22 cellular contexts compared by ENCODE assay signal in genomic region chr7:151807876-151808275, GRCh38.
DNase-seq lines count a peak whose midpoint lies in the region; ATAC-seq and TF ChIP-seq lines count a peak whose summit lies in the region.
"Had no signal": no experiment of that assay in that cellular context is flagged by ENCODE, and none has a peak within 500 bp of the region (broad histone marks: within the 10 kb centered on the region; RNA-seq: fewer than 3 reads in every experiment).

No MANE protein-coding gene starts in this region.

- TF ChIP-seq RAD21 in HCT116 (IDR thresholded peaks at IDR 0.05; ENCODE audit: low read depth) (no peak), liver (IDR thresholded peaks at IDR 0.05) (no peak)

- peaks cover 2% of the 10 kb centered on the region for H3K36me3 Mint-ChIP-seq in T-helper 17 cell (ENCODE audit: low read depth)

- TF ChIP-seq CTCF in HCT116 (IDR thresholded peaks at IDR 0.05 in 2 of 3, conservative IDR thresholded peaks at IDR 0.05 in 1 of 3; ENCODE audit: borderline replicate concordance in 1 of 3, insufficient read depth in 1 of 3, low read depth in 2 of 3, low read length in 2 of 3) (no peak), liver (IDR thresholded peaks at IDR 0.05; ENCODE audit: low read depth, low read length, missing input control) (no peak), spleen (IDR thresholded peaks at IDR 0.05 in 8 of 11, conservative IDR thresholded peaks at IDR 0.05 in 3 of 11) (no peak)

- no peaks in the 10 kb centered on the region for H3K36me3 ChIP-seq in HCT116 (ENCODE audit: control insufficient read depth in 1 of 2, insufficient read depth in 2 of 2, low read length in 2 of 2)
- no peaks in the 10 kb centered on the region for H3K36me3 ChIP-seq in liver (ENCODE audit: control insufficient read depth in 4 of 4, insufficient read depth in 3 of 4, low read depth in 1 of 4, low read length in 3 of 4)
- peaks cover 0 to 8% (median 0%) of the 10 kb centered on the region in 6 donors for H3K36me3 ChIP-seq in spleen
- H3K36me3 ChIP-seq: ovary, thoracic aorta had no signal

- DNase-seq in HCT116 (ENCODE audit: low read depth, low spot score) (no peak), T-helper 17 cell (no peak), spleen (peak; percentile 70), substantia nigra (lab: John Stamatoyannopoulos, UW) (no peak)
- DNase-seq: activated CD4-positive, alpha-beta T cell treated with anti-CD3 and anti-CD28 coated beads for 36 hours; activated CD8-positive, alpha-beta T cell treated with anti-CD3 and anti-CD28 coated beads, Interleukin-2, amount 10 ng/mL, durations not matched to agents 7 days and 5 days; CD4-positive, CD25-positive, alpha-beta regulatory T cell; HFFc6; NCI-H1436; NCI-H2081 treated with DMSO at 0.1 percent for 48 hours; NCI-H774; right cardiac atrium; stimulated activated naive CD4-positive, alpha-beta T cell treated with Interleukin-2 at 50 U/mL for 16 hours had no signal

- intact Hi-C loops in HCT116 (cut with micrococcal nuclease) (no loop called here), spleen (cut with DNase I; ENCODE audit: low total_unique reads) (no loop called here)

- H3K4me3 ChIP-seq in HCT116 (replicated peaks in 1 of 2; ENCODE audit: low read depth in 1 of 2, low read length in 2 of 2) (no peak overlapping the region), liver (ENCODE audit: low read depth in 1 of 3, low read length in 3 of 3) (no peak overlapping the region), spleen (no peak overlapping the region)
- H3K4me3 ChIP-seq: body of pancreas, GM23338, lung, ovary, thoracic aorta had no signal

- WGBS in liver = 85% methylated on average over 15 of the region's 15 CpGs
- WGBS in spleen, 5 donors = 58 to 88% (median 78%) methylated on average over 15 of the region's 15 CpGs

- H3K27me3 ChIP-seq in HCT116 (ENCODE audit: insufficient read depth, low read length) (no peaks in the 10 kb centered on the region), liver (ENCODE audit: control insufficient read depth in 4 of 4, insufficient read depth in 4 of 4, low read length in 3 of 4) (no peaks in the 10 kb centered on the region), spleen (replicated peaks in 1 of 7) (no peaks in the 10 kb centered on the region)
- H3K27me3 ChIP-seq: body of pancreas, ovary had no signal

- ATAC-seq in HCT116 (no peak), T-helper 17 cell (no peak), HG02885 (IDR thresholded peaks at IDR 0.05; ENCODE audit: poor library complexity, unreplicated experiment) (no peak), HG02938 (IDR thresholded peaks at IDR 0.05; ENCODE audit: unreplicated experiment) (no peak), HG02852 (IDR thresholded peaks at IDR 0.05; ENCODE audit: unreplicated experiment) (no peak)
- ATAC-seq: activated CD4-positive, alpha-beta T cell treated with anti-CD3 and anti-CD28 coated beads for 36 hours; activated CD8-positive, alpha-beta T cell treated with anti-CD3 and anti-CD28 coated beads, Interleukin-2, amount 10 ng/mL, durations not matched to agents 7 days and 5 days; body of pancreas; GM23338; right cardiac atrium had no signal

- CTCF ChIA-PET in HCT116 (lab: Charles Lee) = no interaction called here

- no TSS peak for BruUV-seq in HCT116 (replicated peaks; lab: Mats Ljungman, UMichigan)

- no peaks in the 10 kb centered on the region for H3K27me3 Mint-ChIP-seq in T-helper 17 cell
- H3K27me3 Mint-ChIP-seq: activated CD4-positive, alpha-beta T cell treated with anti-CD3 and anti-CD28 coated beads for 36 hours; CD4-positive, CD25-positive, alpha-beta regulatory T cell had no signal

- H3K9me3 ChIP-seq in HCT116 (ENCODE audit: control insufficient read depth in 1 of 2, insufficient read depth in 1 of 2, low read depth in 1 of 2, low read length in 2 of 2) = no peaks in the 10 kb centered on the region
- no peaks in the 10 kb centered on the region for H3K9me3 ChIP-seq in T-helper 17 cell (ENCODE audit: control insufficient read depth, low read length, poor library complexity, severe bottlenecking)
- no peaks in the 10 kb centered on the region for H3K9me3 ChIP-seq in liver (ENCODE audit: control insufficient read depth in 4 of 4, low read length in 3 of 4)
- H3K9me3 ChIP-seq in spleen = no peaks in the 10 kb centered on the region
- H3K9me3 ChIP-seq: body of pancreas, ovary, thoracic aorta had no signal

- H4K20me1 ChIP-seq in HCT116 (ENCODE audit: insufficient read depth) = no peaks in the 10 kb centered on the region

- H3K4me1 ChIP-seq in HCT116 (ENCODE audit: control insufficient read depth in 1 of 2, insufficient read depth in 2 of 2, low read length in 2 of 2) (peaks cover 4 to 18% of the 10 kb centered on the region in 2 experiments; a peak in 3 of 4 replicates), liver (ENCODE audit: control insufficient read depth in 4 of 4, insufficient read depth in 4 of 4, low read length in 3 of 4) (peaks cover 11 to 50% (median 26%) of the 10 kb centered on the region in 4 donors), spleen (peaks cover 0 to 30% (median 3%) of the 10 kb centered on the region in 6 donors)

- POLR2A ChIA-PET in HCT116 (lab: Charles Lee) = no interaction called here

- no peak for TF ChIP-seq POLR2A in HCT116 (IDR thresholded peaks at IDR 0.05; ENCODE audit: borderline replicate concordance, extremely low read depth, insufficient read depth, insufficient read length)
- TF ChIP-seq POLR2A in spleen (IDR thresholded peaks at IDR 0.05) = no peak

- H3K9me2 ChIP-seq in HCT116 (ENCODE audit: insufficient read depth) = no peaks in the 10 kb centered on the region

- H3K4me3 Mint-ChIP-seq in T-helper 17 cell = no peak overlapping the region
- H3K4me3 Mint-ChIP-seq: activated CD4-positive, alpha-beta T cell treated with anti-CD3 and anti-CD28 coated beads for 36 hours; activated CD8-positive, alpha-beta T cell treated with anti-CD3 and anti-CD28 coated beads, Interleukin-2, amount 10 ng/mL, durations not matched to agents 7 days and 5 days; CD4-positive, CD25-positive, alpha-beta regulatory T cell; GM23338; HFFc6 had no signal

- H3K79me2 ChIP-seq in HCT116 (ENCODE audit: insufficient read depth, low read length) = no peaks in the 10 kb centered on the region

- H3K9ac ChIP-seq in HCT116 (ENCODE audit: low read length) = no peak overlapping the region
- no peak overlapping the region for H3K9ac ChIP-seq in liver (ENCODE audit: low read depth in 1 of 2, low read length in 2 of 2)

- peak overlapping the region; percentile 39 for H3K27ac Mint-ChIP-seq in T-helper 17 cell
- H3K27ac Mint-ChIP-seq: activated CD4-positive, alpha-beta T cell treated with anti-CD3 and anti-CD28 coated beads for 36 hours; activated CD8-positive, alpha-beta T cell treated with anti-CD3 and anti-CD28 coated beads, Interleukin-2, amount 10 ng/mL, durations not matched to agents 7 days and 5 days; CD4-positive, CD25-positive, alpha-beta regulatory T cell; GM23338; HFFc6 had no signal

- peak overlapping the region; percentile 70; the same call in 1 of the 2 replicates for H3K4me2 ChIP-seq in HCT116 (ENCODE audit: low read length)
- H3K4me2 ChIP-seq: GM23338 had no signal

- peaks cover 10% of the 10 kb centered on the region for H3K4me1 Mint-ChIP-seq in T-helper 17 cell
- H3K4me1 Mint-ChIP-seq: activated CD4-positive, alpha-beta T cell treated with anti-CD3 and anti-CD28 coated beads for 36 hours; GM23338 had no signal

- RAD21 ChIA-PET in HCT116 (lab: Charles Lee; ENCODE audit: low non-redundant PET in 1 of 2, low total read pairs in 2 of 2, uncharacterized antibody in 2 of 2, unreplicated experiment in 2 of 2) = no interaction called here

- H3K27ac ChIP-seq in HCT116 (ENCODE audit: low read depth, low read length) = no peak overlapping the region
- H3K27ac ChIP-seq in liver (ENCODE audit: low read depth in 1 of 2, low read length in 2 of 2) = peak overlapping the region; percentile 48 to 63
- peak overlapping the region in 1 of 8 donors; percentile 21 for H3K27ac ChIP-seq in spleen
- no peak overlapping the region for H3K27ac ChIP-seq in substantia nigra (ENCODE audit: low read depth, low read length, poor library complexity, severe bottlenecking)
- H3K27ac ChIP-seq: ovary, thoracic aorta had no signal

- H2AFZ ChIP-seq in HCT116 (ENCODE audit: low read depth, low read length, poor library complexity, severe bottlenecking) = no peak overlapping the region
- H2AFZ ChIP-seq: GM23338 had no signal

TF ChIP-seq in HCT116, 20 proteins besides CTCF, POLR2A, EP300 and RAD21 (continues in another document):
- no peak for TF ChIP-seq CBX3 (IDR thresholded peaks at IDR 0.05; ENCODE audit: low read depth)
- no peak for TF ChIP-seq MAX (IDR thresholded peaks at IDR 0.05)
- no peak for TF ChIP-seq ZNF274 (IDR thresholded peaks at IDR 0.05; ENCODE audit: low read depth, low read length)
- no peak for TF ChIP-seq TCF7L2 (IDR thresholded peaks at IDR 0.05; ENCODE audit: borderline replicate concordance, extremely low read depth, insufficient read depth, insufficient read length)
- no peak for TF ChIP-seq EZH2 (IDR thresholded peaks at IDR 0.05)

TF ChIP-seq in liver, 16 proteins besides CTCF, POLR2A, EP300 and RAD21:
- no peak for TF ChIP-seq HNF4A (conservative IDR thresholded peaks at IDR 0.05)
- no peak for TF ChIP-seq FOXA2 (IDR thresholded peaks at IDR 0.05)
- no peak for TF ChIP-seq MAX (IDR thresholded peaks at IDR 0.05)
- no peak for TF ChIP-seq ZBTB33 (IDR thresholded peaks at IDR 0.05)
- TF ChIP-seq SP1 (IDR thresholded peaks at IDR 0.05) = no peak
- TF ChIP-seq GABPA (IDR thresholded peaks at IDR 0.05 in 1 of 2, conservative IDR thresholded peaks at IDR 0.05 in 1 of 2) = no peak
- TF ChIP-seq FOXA1 (IDR thresholded peaks at IDR 0.05) = no peak

Comparison
In these comparisons a context has a peak if more than half of its experiments do, and no peak if none do; other contexts are left out.
1. H3K27ac ChIP-seq: peak in liver (2 of 2); none in HCT116 (single experiment) and substantia nigra (single experiment).